ENCODE assay signal across 29 cellular contexts in genomic region chr4:41622816-41623215, GRCh38.
DNase-seq lines count a peak whose midpoint lies in the region; ATAC-seq, FAIRE-seq and TF ChIP-seq lines count a peak whose summit lies in the region.
"Had no signal": no experiment of that assay in that cellular context is flagged by ENCODE, and none has a peak within 500 bp of the region (broad histone marks: within the 10 kb centered on the region; RNA-seq: fewer than 3 reads in every experiment).

No MANE protein-coding gene starts in this region.

- no peaks in the 10 kb centered on the region for H3K9me3 ChIP-seq in left ventricle myocardium inferior (replicated peaks)
- H3K9me3 ChIP-seq in right cardiac atrium (ENCODE audit: control insufficient read depth, low read length) = no peaks in the 10 kb centered on the region
- H3K9me3 ChIP-seq in body of pancreas = no peaks in the 10 kb centered on the region
- no peaks in the 10 kb centered on the region for H3K9me3 ChIP-seq in gastrocnemius medialis
- H3K9me3 ChIP-seq: colonic mucosa, MG63, tibial nerve had no signal

- H3K4me3 ChIP-seq in left ventricle myocardium inferior = no peak overlapping the region
- H3K4me3 ChIP-seq in right cardiac atrium (ENCODE audit: low read length) = no peak overlapping the region
- H3K4me3 ChIP-seq in body of pancreas = no peak overlapping the region
- H3K4me3 ChIP-seq in gastrocnemius medialis = no peak overlapping the region
- H3K4me3 ChIP-seq: colonic mucosa, GM23248, MG63, tibial nerve had no signal

- H3K4me1 ChIP-seq in left ventricle myocardium inferior (peaks cover 39% of the 10 kb centered on the region), right cardiac atrium (ENCODE audit: control insufficient read depth, insufficient read depth, low read length) (no peaks in the 10 kb centered on the region), body of pancreas (no peaks in the 10 kb centered on the region), gastrocnemius medialis (peaks cover 6 to 9% of the 10 kb centered on the region in 2 donors)
- H3K4me1 ChIP-seq: colonic mucosa had no signal

- ATAC-seq in right cardiac atrium = no peak
- no peak for ATAC-seq in body of pancreas
- ATAC-seq in gastrocnemius medialis = no peak
- ATAC-seq: activated T-helper 17 cell treated with anti-CD3 and anti-CD28 coated beads, Interleukin-2, amount 50 U/mL, for 72 hours; CD8-positive, alpha-beta T cell had no signal

- DNase-seq in left ventricle myocardium inferior (no peak), right cardiac atrium (no peak), frontal cortex (ENCODE audit: low spot score in 2 of 2) (peak; percentile 18 to 34), occipital lobe (lab: John Stamatoyannopoulos, UW) (peak; percentile 48), body of pancreas (no peak), gastrocnemius medialis (no peak), 8988T (no peak)
- no peak for DNase-seq in T-helper 2 cell treated with Interferon-gamma antibody and Interleukin-4, amounts not matched to agents 5 μg/mL and 100 μg/mL, for 36 hours (ENCODE audit: low spot score)
- DNase-seq: activated B cell treated with CpG ODN at 0.5 μM for 24 hours; activated CD4-positive, alpha-beta T cell treated with anti-CD3 and anti-CD28 coated beads, Interleukin-2, amount 50 U/mL, for 48 hours; activated CD8-positive, alpha-beta memory T cell treated with anti-CD3 and anti-CD28 coated beads, Interleukin-2, amount 50 U/mL, for 4 hours; activated naive CD8-positive, alpha-beta T cell treated with anti-CD3 and anti-CD28 coated beads, Interleukin-2, amount 10 ng/mL, durations not matched to agents 7 days and 5 days; CD8-positive, alpha-beta T cell; colonic mucosa; GM23248; KBM-7; MG63; NCI-H1436; NCI-H510A; retina; SIG-M5; stimulated activated CD4-positive, alpha-beta T cell treated with anti-CD3 and anti-CD28 coated beads, Interleukin-12 subunit alpha, Interleukin-12 subunit beta, amount 100 ng/mL, for 4 hours; stimulated activated CD4-positive, alpha-beta T cell treated with anti-CD3 and anti-CD28 coated beads, Interleukin-4, amount 100 ng/mL, for 24 hours; stimulated activated naive CD4-positive, alpha-beta T cell; SW 1271 had no signal

- intact Hi-C loops in left ventricle myocardium inferior (cut with micrococcal nuclease) = no loop called here
- intact Hi-C loops in right cardiac atrium (cut with DNase I) = no loop called here
- intact Hi-C loops in body of pancreas (cut with DNase I) = no loop called here
- intact Hi-C loops in gastrocnemius medialis (cut with DNase I; ENCODE audit: low total_unique reads) = no loop called here

- H3K9me3 Mint-ChIP-seq in T-helper 2 cell treated with Interferon-gamma antibody and Interleukin-4, amounts not matched to agents 5 μg/mL and 100 μg/mL, for 36 hours = no peaks in the 10 kb centered on the region
- H3K9me3 Mint-ChIP-seq: activated B cell treated with CpG ODN at 0.5 μM for 24 hours; activated naive CD8-positive, alpha-beta T cell treated with anti-CD3 and anti-CD28 coated beads, Interleukin-2, amount 10 ng/mL, durations not matched to agents 7 days and 5 days; CD8-positive, alpha-beta T cell; memory B cell had no signal

- no peak overlapping the region for H3K4me3 Mint-ChIP-seq in T-helper 2 cell treated with Interferon-gamma antibody and Interleukin-4, amounts not matched to agents 5 μg/mL and 100 μg/mL, for 36 hours
- H3K4me3 Mint-ChIP-seq: activated B cell treated with CpG ODN at 0.5 μM for 24 hours; activated naive CD8-positive, alpha-beta T cell treated with anti-CD3 and anti-CD28 coated beads, Interleukin-2, amount 10 ng/mL, durations not matched to agents 7 days and 5 days; activated T-helper 17 cell treated with anti-CD3 and anti-CD28 coated beads, Interleukin-2, amount 50 U/mL, for 72 hours; CD8-positive, alpha-beta T cell; memory B cell had no signal

- no peaks in the 10 kb centered on the region for H3K27me3 Mint-ChIP-seq in T-helper 2 cell treated with Interferon-gamma antibody and Interleukin-4, amounts not matched to agents 5 μg/mL and 100 μg/mL, for 36 hours (ENCODE audit: low read depth)
- H3K27me3 Mint-ChIP-seq: activated naive CD8-positive, alpha-beta T cell treated with anti-CD3 and anti-CD28 coated beads, Interleukin-2, amount 10 ng/mL, durations not matched to agents 7 days and 5 days had no signal

- H3K36me3 Mint-ChIP-seq in T-helper 2 cell treated with Interferon-gamma antibody and Interleukin-4, amounts not matched to agents 5 μg/mL and 100 μg/mL, for 36 hours (ENCODE audit: low read depth) = no peaks in the 10 kb centered on the region
- H3K36me3 Mint-ChIP-seq: activated naive CD8-positive, alpha-beta T cell treated with anti-CD3 and anti-CD28 coated beads, Interleukin-2, amount 10 ng/mL, durations not matched to agents 7 days and 5 days; CD8-positive, alpha-beta T cell; memory B cell had no signal

- H3K27ac ChIP-seq in left ventricle myocardium inferior (replicated peaks) (peak overlapping the region; percentile 11), right cardiac atrium (ENCODE audit: low read length) (no peak overlapping the region), body of pancreas (no peak overlapping the region), gastrocnemius medialis (no peak overlapping the region)
- H3K27ac ChIP-seq: colonic mucosa, GM23248 had no signal

- no peak overlapping the region for H3K27ac Mint-ChIP-seq in T-helper 2 cell treated with Interferon-gamma antibody and Interleukin-4, amounts not matched to agents 5 μg/mL and 100 μg/mL, for 36 hours
- H3K27ac Mint-ChIP-seq: activated B cell treated with CpG ODN at 0.5 μM for 24 hours; activated naive CD8-positive, alpha-beta T cell treated with anti-CD3 and anti-CD28 coated beads, Interleukin-2, amount 10 ng/mL, durations not matched to agents 7 days and 5 days; activated T-helper 17 cell treated with anti-CD3 and anti-CD28 coated beads, Interleukin-2, amount 50 U/mL, for 72 hours; CD8-positive, alpha-beta T cell; memory B cell had no signal

- TF ChIP-seq CTCF in left ventricle myocardium inferior (IDR thresholded peaks at IDR 0.05; ENCODE audit: borderline replicate concordance) (no peak), body of pancreas (IDR thresholded peaks at IDR 0.05) (no peak), gastrocnemius medialis (IDR thresholded peaks at IDR 0.05 in 4 of 5, conservative IDR thresholded peaks at IDR 0.05 in 1 of 5) (no peak)

- H3K27me3 ChIP-seq in left ventricle myocardium inferior (ENCODE audit: low read depth) = no peaks in the 10 kb centered on the region
- H3K27me3 ChIP-seq in right cardiac atrium (ENCODE audit: control insufficient read depth, insufficient read depth) = no peaks in the 10 kb centered on the region
- H3K27me3 ChIP-seq in body of pancreas = no peaks in the 10 kb centered on the region
- no peaks in the 10 kb centered on the region for H3K27me3 ChIP-seq in gastrocnemius medialis
- H3K27me3 ChIP-seq: colonic mucosa, MG63, tibial nerve had no signal

- TF ChIP-seq POLR2A in body of pancreas (IDR thresholded peaks at IDR 0.05) (no peak), gastrocnemius medialis (IDR thresholded peaks at IDR 0.05) (no peak)

- 70% methylated on average over 2 of the region's 2 CpGs for WGBS in right cardiac atrium
- WGBS in body of pancreas, 2 donors = 91 to 94% methylated on average over 2 of the region's 2 CpGs

- FAIRE-seq in frontal cortex (lab: Jason Lieb, UNC) = no peak
- FAIRE-seq: GM19239 had no signal

- H3K36me3 ChIP-seq in left ventricle myocardium inferior (peaks cover 23% of the 10 kb centered on the region), body of pancreas (replicated peaks in 1 of 2; ENCODE audit: insufficient read depth in 1 of 2, low read depth in 2 of 2) (no peaks in the 10 kb centered on the region), gastrocnemius medialis (peaks cover 0 to 21% of the 10 kb centered on the region in 2 donors)
- H3K36me3 ChIP-seq: colonic mucosa had no signal

- in situ Hi-C loops in gastrocnemius medialis (cut with MboI; ENCODE audit: low sequenced_read_pairs in 4 of 4) = no loop called here

- no peaks in the 10 kb centered on the region for H3K4me1 Mint-ChIP-seq in T-helper 2 cell treated with Interferon-gamma antibody and Interleukin-4, amounts not matched to agents 5 μg/mL and 100 μg/mL, for 36 hours (ENCODE audit: low read depth)
- H3K4me1 Mint-ChIP-seq: activated B cell treated with CpG ODN at 0.5 μM for 24 hours; activated naive CD8-positive, alpha-beta T cell treated with anti-CD3 and anti-CD28 coated beads, Interleukin-2, amount 10 ng/mL, durations not matched to agents 7 days and 5 days; activated T-helper 17 cell treated with anti-CD3 and anti-CD28 coated beads, Interleukin-2, amount 50 U/mL, for 72 hours; memory B cell had no signal

Comparison
In these comparisons a context has a peak if more than half of its experiments do, and no peak if none do; other contexts are left out.
1. DNase-seq: peak in frontal cortex (2 of 2) and occipital lobe (single experiment); none in left ventricle myocardium inferior (single experiment), right cardiac atrium (0 of 3), T-helper 2 cell treated with Interferon-gamma antibody and Interleukin-4, amounts not matched to agents 5 μg/mL and 100 μg/mL, for 36 hours (single experiment), body of pancreas (0 of 4), gastrocnemius medialis (0 of 2) and 8988T (single experiment).